8 cellular contexts compared by ENCODE assay signal in the genomic region with DNA sequence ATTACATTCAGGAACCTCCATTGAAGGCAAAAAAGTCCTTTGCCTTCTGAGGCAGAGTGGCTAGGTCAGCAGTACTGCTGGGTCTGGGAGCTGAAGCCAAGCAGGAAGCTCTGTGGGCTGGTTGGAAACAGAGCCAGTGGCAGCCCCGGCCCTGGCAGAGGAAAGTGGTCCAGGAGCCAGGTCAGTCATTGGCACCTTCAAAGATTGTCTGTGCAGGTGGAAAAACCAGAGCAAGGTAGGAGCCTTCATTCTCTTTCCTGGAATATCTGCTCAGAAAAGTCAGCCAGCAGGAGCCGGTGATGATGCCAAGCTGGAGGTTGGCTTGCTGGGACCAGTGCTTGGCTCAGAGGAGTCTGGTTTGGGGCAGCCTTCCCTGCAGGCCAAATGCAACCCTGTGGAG. TPM values are rescaled to one million over a fixed set of nuclear protein-coding genes. Genes with fewer than 3 reads are reported as not detected.
"Had no signal": no experiment of that assay in that cellular context is flagged by ENCODE, and none has a peak within 500 bp of the region (broad histone marks: within the 10 kb centered on the region; RNA-seq: fewer than 3 reads in every experiment).

No MANE protein-coding gene starts in this region.

- H3K4me1 ChIP-seq: HAP-1 had no signal

- H3K9me3 ChIP-seq: HAP-1 had no signal

- ATAC-seq: GM23338, HCT116, K562 had no signal

- DNase-seq: H7, HFFc6, IMR-90, KG1 had no signal

- H3K4me3 ChIP-seq: GM23338, HAP-1, K562 had no signal

- H2AFZ ChIP-seq: GM23338 had no signal

- H3K36me3 ChIP-seq: HAP-1 had no signal

- H3K4me2 ChIP-seq: GM23338 had no signal

RNA-seq across cellular contexts. Expression of a gene that starts 12.5 kb away (rescaled TPM):
- total RNA-seq: HFFc6, IMR-90 had no signal
